Comparison of ENCODE assay signal across 1 cellular context in genomic region chr7:45979275-45980180, GRCh38.
TF ChIP-seq lines count a peak whose summit lies in the region.

No MANE protein-coding gene starts in this region.

TF ChIP-seq in GM23338, 12 proteins besides CTCF, POLR2A, EP300 and RAD21 (continued from another document):
- no peak for TF ChIP-seq ZNF462 (CRISPR knock-in tag; IDR thresholded peaks at IDR 0.05)
